Comparison of ENCODE assay signal across 6 cellular contexts in the genomic region with DNA sequence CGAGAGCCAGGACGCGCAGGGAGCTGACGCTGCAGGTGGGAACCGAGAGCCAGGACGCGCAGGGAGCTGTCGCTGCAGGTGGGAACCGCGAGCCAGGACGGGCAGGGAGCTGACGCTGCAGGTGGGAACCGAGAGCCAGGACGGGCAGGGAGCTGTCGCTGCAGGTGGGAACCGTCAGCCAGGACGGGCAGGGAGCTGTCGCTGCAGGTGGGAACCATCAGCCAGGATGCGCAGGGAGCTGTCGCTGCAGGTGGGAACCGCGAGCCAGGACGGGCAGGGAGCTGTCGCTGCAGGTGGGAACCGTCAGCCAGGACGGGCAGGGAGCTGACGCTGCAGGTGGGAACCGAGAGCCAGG. TPM values are rescaled to one million over a fixed set of nuclear protein-coding genes. Genes with fewer than 3 reads are reported as not detected.
"Had no signal": no experiment of that assay in that cellular context is flagged by ENCODE, and none has a peak within 500 bp of the region (broad histone marks: within the 10 kb centered on the region; RNA-seq: fewer than 3 reads in every experiment).

No MANE protein-coding gene starts in this region.

RNA-seq across cellular contexts. Expression of gene PLD4, which starts 19.1 kb away (rescaled TPM):
- total RNA-seq: GM23248, GM23338, H1, H4, H7, H9 had no signal
- polyA plus RNA-seq: GM23248, GM23338 had no signal
